9 cellular contexts compared by ENCODE assay signal in genomic region chr22:30265851-30266444, GRCh38. TPM values are rescaled to one million over a fixed set of nuclear protein-coding genes. Genes with fewer than 3 reads are reported as not detected.
DNase-seq lines count a peak whose midpoint lies in the region; ATAC-seq and TF ChIP-seq lines count a peak whose summit lies in the region.
"Had no signal": no experiment of that assay in that cellular context is flagged by ENCODE, and none has a peak within 500 bp of the region (broad histone marks: within the 10 kb centered on the region; RNA-seq: fewer than 3 reads in every experiment).

No MANE protein-coding gene starts in this region.

- H3K4ac ChIP-seq in neuronal stem cell (ENCODE audit: low read length) = no peak overlapping the region

- H2BK12ac ChIP-seq in neuronal stem cell (ENCODE audit: low read length) = no peak overlapping the region

- H3K14ac ChIP-seq in neuronal stem cell (ENCODE audit: low read length) = no peak overlapping the region

- H3K18ac ChIP-seq in neuronal stem cell (ENCODE audit: low read length) = peak overlapping the region; percentile 71

- H2AFZ ChIP-seq in neuronal stem cell (ENCODE audit: low read length) = no peak overlapping the region

- no peak overlapping the region for H4K8ac ChIP-seq in neuronal stem cell (ENCODE audit: low read depth, low read length)

- peak overlapping the region; percentile 88 for H3K4me3 Mint-ChIP-seq in activated naive CD8-positive, alpha-beta T cell treated with anti-CD3 and anti-CD28 coated beads, Interleukin-2, amount 10 ng/mL, durations not matched to agents 7 days and 5 days

- POLR2A ChIA-PET in activated naive CD8-positive, alpha-beta T cell treated with anti-CD3 and anti-CD28 coated beads, Interleukin-2, amount 10 ng/mL, durations not matched to agents 7 days and 5 days (lab: Charles Lee) = interaction anchor here (0.7 to 7.5 kb wide), 10 partner anchors 11 to 97 kb away, joined by 3 to 91 read pairs (median 4); partner anchors contain the start of gene LIF

- H3K4me3 ChIP-seq in neuronal stem cell (ENCODE audit: low read length in 2 of 2) = no peak overlapping the region
- H3K4me3 ChIP-seq in upper lobe of right lung = peak overlapping the region; percentile 49

- H3K4me1 Mint-ChIP-seq in activated naive CD8-positive, alpha-beta T cell treated with anti-CD3 and anti-CD28 coated beads, Interleukin-2, amount 10 ng/mL, durations not matched to agents 7 days and 5 days = peaks cover 50% of the 10 kb centered on the region

- intact Hi-C loops in upper lobe of right lung (cut with DNase I) = no loop called here

- H3K9me3 Mint-ChIP-seq in activated naive CD8-positive, alpha-beta T cell treated with anti-CD3 and anti-CD28 coated beads, Interleukin-2, amount 10 ng/mL, durations not matched to agents 7 days and 5 days = no peaks in the 10 kb centered on the region

- no peak overlapping the region for H3K4me2 ChIP-seq in neuronal stem cell (ENCODE audit: insufficient read depth, low read length, poor library complexity, severe bottlenecking)

- no peak overlapping the region for H2BK5ac ChIP-seq in neuronal stem cell (ENCODE audit: low read length)

- H3K27me3 ChIP-seq in neuronal stem cell (ENCODE audit: control insufficient read depth in 3 of 3, insufficient read depth in 3 of 3, low read depth in 1 of 3, low read length in 3 of 3) (peaks cover 0 to 8% (median 0%) of the 10 kb centered on the region in 3 experiments), upper lobe of right lung (no peaks in the 10 kb centered on the region)

- H3K23ac ChIP-seq in neuronal stem cell (ENCODE audit: low read depth, low read length, poor library complexity) = peak overlapping the region; percentile 13

- peak; percentile 79 for TF ChIP-seq POLR2A in GM18505 (IDR thresholded peaks at IDR 0.05; ENCODE audit: borderline replicate concordance, extremely low read depth, insufficient read depth, insufficient read length)

- H3K9me3 ChIP-seq in neuronal stem cell (replicated peaks in 1 of 2; ENCODE audit: control insufficient read depth in 2 of 2, insufficient read depth in 1 of 2, low read depth in 1 of 2, low read length in 2 of 2) = peaks cover 0 to 2% of the 10 kb centered on the region in 2 donors
- H3K9me3 ChIP-seq in upper lobe of right lung = no peaks in the 10 kb centered on the region

- peak; percentile 39 for ATAC-seq in GM18505 (IDR thresholded peaks at IDR 0.05; ENCODE audit: unreplicated experiment)
- peak; percentile 72 for ATAC-seq in HG02885 (IDR thresholded peaks at IDR 0.05; ENCODE audit: poor library complexity, unreplicated experiment)
- peak; percentile 60 for ATAC-seq in activated naive CD8-positive, alpha-beta T cell treated with anti-CD3 and anti-CD28 coated beads, Interleukin-2, amount 10 ng/mL, durations not matched to agents 7 days and 5 days (ENCODE audit: low read depth)
- peak; percentile 58 for ATAC-seq in upper lobe of right lung

- TF ChIP-seq CTCF in upper lobe of right lung (IDR thresholded peaks at IDR 0.05) = no peak

- no CpG with 5 or more reads among the region's 24 CpGs for WGBS in neuronal stem cell (ENCODE audit: extremely low coverage in 2 of 2, insufficient read length in 2 of 2, insufficient replicate concordance in 1 of 2), 2 donors

- peak overlapping the region; percentile 78 for H2AK5ac ChIP-seq in neuronal stem cell (ENCODE audit: low read depth, low read length)

- peak overlapping the region; percentile 50 for H3K9ac ChIP-seq in neuronal stem cell (ENCODE audit: low read depth, low read length, poor library complexity)

- H3K4me1 ChIP-seq in neuronal stem cell (ENCODE audit: control insufficient read depth in 2 of 2, insufficient read depth in 1 of 2, low read depth in 1 of 2, low read length in 2 of 2) (peaks cover 1 to 14% of the 10 kb centered on the region in 2 donors), upper lobe of right lung (peaks cover 3% of the 10 kb centered on the region)

- H4K91ac ChIP-seq in neuronal stem cell (ENCODE audit: low read depth, low read length, poor library complexity) = peak overlapping the region; percentile 48

- no peaks in the 10 kb centered on the region for H3K79me1 ChIP-seq in neuronal stem cell (ENCODE audit: low read depth, low read length)

- H3K27me3 Mint-ChIP-seq in activated naive CD8-positive, alpha-beta T cell treated with anti-CD3 and anti-CD28 coated beads, Interleukin-2, amount 10 ng/mL, durations not matched to agents 7 days and 5 days = no peaks in the 10 kb centered on the region

- H3K36me3 Mint-ChIP-seq in activated naive CD8-positive, alpha-beta T cell treated with anti-CD3 and anti-CD28 coated beads, Interleukin-2, amount 10 ng/mL, durations not matched to agents 7 days and 5 days = peaks cover 55% of the 10 kb centered on the region

- no peak overlapping the region for H3K27ac ChIP-seq in neuronal stem cell (replicated peaks; ENCODE audit: low read length)
- H3K27ac ChIP-seq in upper lobe of right lung = peak overlapping the region; percentile 72

- DNase-seq in T-helper 1 cell (peak; percentile 52 to 91 (median 75)), neuronal stem cell (ENCODE audit: low spot score) (no peak), upper lobe of right lung (peak; percentile 87), EL (no peak), NCI-H2107 (lab: John Stamatoyannopoulos, UW) (no peak)
- peak; percentile 84 for DNase-seq in activated naive CD8-positive, alpha-beta T cell treated with anti-CD3 and anti-CD28 coated beads, Interleukin-2, amount 10 ng/mL, durations not matched to agents 7 days and 5 days

- peak overlapping the region; percentile 97 for H3K27ac Mint-ChIP-seq in activated naive CD8-positive, alpha-beta T cell treated with anti-CD3 and anti-CD28 coated beads, Interleukin-2, amount 10 ng/mL, durations not matched to agents 7 days and 5 days

- H2BK15ac ChIP-seq in neuronal stem cell (ENCODE audit: low read length) = peak overlapping the region; percentile 94

- H3K36me3 ChIP-seq in neuronal stem cell (replicated peaks in 1 of 2; ENCODE audit: control insufficient read depth in 2 of 2, insufficient read depth in 2 of 2, low read length in 2 of 2) (no peaks in the 10 kb centered on the region), upper lobe of right lung (no peaks in the 10 kb centered on the region)

- H2BK120ac ChIP-seq in neuronal stem cell (ENCODE audit: low read depth, low read length) = no peak overlapping the region

RNA-seq across cellular contexts. Expression of gene OSM, which starts 0.7 kb away (rescaled TPM):
- total RNA-seq in activated naive CD8-positive, alpha-beta T cell treated with anti-CD3 and anti-CD28 coated beads, Interleukin-2, amount 10 ng/mL, durations not matched to agents 7 days and 5 days = 100 to 1,000 TPM; 125 to 142 TPM
- 0.01 TPM for polyA plus RNA-seq in neuronal stem cell (2013, experiment 1 of 2)
- 0.04 TPM for polyA plus RNA-seq in neuronal stem cell (2013, experiment 2 of 2)
- total RNA-seq in upper lobe of right lung = 1.6 TPM
- total RNA-seq: lung microvascular endothelial cell had no signal

RNA-seq across cellular contexts. Expression of gene LIF, which starts 19.4 kb away (rescaled TPM):
- 100 to 1,000 TPM; 508 to 564 TPM for total RNA-seq in activated naive CD8-positive, alpha-beta T cell treated with anti-CD3 and anti-CD28 coated beads, Interleukin-2, amount 10 ng/mL, durations not matched to agents 7 days and 5 days
- 1.4 TPM for polyA plus RNA-seq in neuronal stem cell (2013, experiment 1 of 2)
- polyA plus RNA-seq in neuronal stem cell (2013, experiment 2 of 2) = 1.4 TPM
- 6.9 TPM for total RNA-seq in upper lobe of right lung

RNA-seq across cellular contexts. Expression of gene CASTOR1, which starts 23.4 kb away (rescaled TPM):
- total RNA-seq in activated naive CD8-positive, alpha-beta T cell treated with anti-CD3 and anti-CD28 coated beads, Interleukin-2, amount 10 ng/mL, durations not matched to agents 7 days and 5 days = 10 to 100 TPM; 24.2 to 27.5 TPM
- 13.2 TPM for polyA plus RNA-seq in neuronal stem cell (2013, experiment 1 of 2)
- polyA plus RNA-seq in neuronal stem cell (2013, experiment 2 of 2) = 14.0 TPM
- total RNA-seq in upper lobe of right lung = 15.9 TPM

Comparison
In these comparisons a context has a peak if more than half of its experiments do, and no peak if none do; other contexts are left out.
1. DNase-seq: peak in T-helper 1 cell (5 of 5), activated naive CD8-positive, alpha-beta T cell treated with anti-CD3 and anti-CD28 coated beads, Interleukin-2, amount 10 ng/mL, durations not matched to agents 7 days and 5 days (single experiment) and upper lobe of right lung (single experiment); none in neuronal stem cell (single experiment), EL (single experiment) and NCI-H2107 (single experiment).
2. RNA of gene OSM, which starts 0.7 kb away (total RNA-seq): 125 to 142 TPM in activated naive CD8-positive, alpha-beta T cell treated with anti-CD3 and anti-CD28 coated beads, Interleukin-2, amount 10 ng/mL, durations not matched to agents 7 days and 5 days; 1.6 TPM in upper lobe of right lung (single experiment); every median in the first group is over 10 times any median in the second.
3. RNA of gene LIF, which starts 19.4 kb away (total RNA-seq): 508 to 564 TPM in activated naive CD8-positive, alpha-beta T cell treated with anti-CD3 and anti-CD28 coated beads, Interleukin-2, amount 10 ng/mL, durations not matched to agents 7 days and 5 days; 6.9 TPM in upper lobe of right lung (single experiment); every median in the first group is over 10 times any median in the second.
4. Peak in every context shown above with its lines, with median percentiles within 50 percentile points of each other: ATAC-seq.